ENCODE assay signal across 17 cellular contexts in the genomic region with DNA sequence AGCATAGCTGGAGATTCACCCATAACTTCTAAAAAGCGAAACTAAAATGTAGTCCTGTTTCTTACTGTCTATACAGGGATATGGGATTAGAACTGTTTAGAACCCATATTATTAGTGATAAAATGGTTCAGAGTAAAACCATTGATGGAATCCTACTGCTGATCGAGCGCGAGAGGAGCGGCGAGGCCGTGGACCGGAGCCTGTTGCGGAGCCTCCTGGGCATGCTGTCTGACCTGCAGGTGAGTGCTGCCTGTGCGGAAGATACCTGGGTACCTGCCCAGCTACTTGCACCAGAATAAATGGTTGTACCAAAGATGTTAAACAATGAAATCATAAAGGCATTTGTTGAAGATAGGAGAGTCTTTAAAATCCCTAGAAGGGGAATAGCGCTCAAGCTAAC. TPM values are rescaled to one million over a fixed set of nuclear protein-coding genes. Genes with fewer than 3 reads are reported as not detected.
DNase-seq lines count a peak whose midpoint lies in the region; ATAC-seq and TF ChIP-seq lines count a peak whose summit lies in the region.
"Had no signal": no experiment of that assay in that cellular context is flagged by ENCODE, and none has a peak within 500 bp of the region (broad histone marks: within the 10 kb centered on the region; RNA-seq: fewer than 3 reads in every experiment).

No MANE protein-coding gene starts in this region.

- peaks cover 44% of the 10 kb centered on the region for H3K36me3 ChIP-seq in GM23338 (ENCODE audit: insufficient read depth)
- peaks cover 46% of the 10 kb centered on the region for H3K36me3 ChIP-seq in CD8-positive, alpha-beta memory T cell (ENCODE audit: insufficient read depth, low read length)

- H3K27me3 ChIP-seq in GM23338 (ENCODE audit: insufficient read depth), result no peaks in the 10 kb centered on the region
- no peaks in the 10 kb centered on the region for H3K27me3 ChIP-seq in CD8-positive, alpha-beta memory T cell (ENCODE audit: insufficient read depth, low read length, poor library complexity, severe bottlenecking)
- H3K27me3 ChIP-seq: BE2C, BLaER1 had no signal

- H3K4me1 ChIP-seq in GM23338 (ENCODE audit: insufficient read depth), result no peaks in the 10 kb centered on the region
- H3K4me1 ChIP-seq in CD8-positive, alpha-beta memory T cell (ENCODE audit: insufficient read depth, low read length), result no peaks in the 10 kb centered on the region
- H3K4me1 ChIP-seq: BE2C, Caco-2 had no signal

- ATAC-seq in GM23338 (no peak), T-helper 17 cell (no peak)

- POLR2A ChIA-PET in CD8-positive, alpha-beta memory T cell (lab: Charles Lee), result no interaction called here

- no peaks in the 10 kb centered on the region for H3F3A ChIP-seq in GM23338 (replicated peaks; ENCODE audit: low read depth)

- TF ChIP-seq CTCF in GM23338 (conservative IDR thresholded peaks at IDR 0.05; ENCODE audit: low read depth in 2 of 2) (no peak), endothelial cell (IDR thresholded peaks at IDR 0.05; ENCODE audit: unreplicated experiment) (no peak)

- 0 out of 2 replicates have a peak overlapping the region, but pooled peaks have one; percentile 63 for H3K27ac ChIP-seq in GM23338 (ENCODE audit: low read depth)
- no peak overlapping the region for H3K27ac ChIP-seq in CD8-positive, alpha-beta memory T cell (ENCODE audit: low read depth, low read length)
- H3K27ac ChIP-seq: BLaER1 had no signal

- no peak for DNase-seq in GM23338 (ENCODE audit: low spot score)
- no peak for DNase-seq in T-helper 17 cell
- DNase-seq in endothelial cell (ENCODE audit: low spot score), result no peak
- no peak for DNase-seq in CD8-positive, alpha-beta memory T cell
- DNase-seq in immature natural killer cell, result no peak
- DNase-seq: 8988T; ACHN; BE2C; C1 segment of cervical spinal cord; Caco-2; Calu3; CD4-positive, alpha-beta memory T cell; CD4-positive, CD25-positive, alpha-beta regulatory T cell; DMS79 treated with DMSO at 0.1 percent for 48 hours; GF-D8 had no signal

- 0 out of 2 replicates have a peak, but pooled peaks cover 3% of the 10 kb centered on the region for H3K79me2 ChIP-seq in GM23338 (replicated peaks; ENCODE audit: insufficient read depth)

- H3K9me2 ChIP-seq in GM23338 (ENCODE audit: insufficient read depth), result no peaks in the 10 kb centered on the region

- H3K4me2 ChIP-seq in GM23338, result no peak overlapping the region
- H3K4me2 ChIP-seq: BLaER1 had no signal

- no peaks in the 10 kb centered on the region for H3K9me3 ChIP-seq in T-helper 17 cell (ENCODE audit: control insufficient read depth, low read length, poor library complexity, severe bottlenecking)
- no peaks in the 10 kb centered on the region for H3K9me3 ChIP-seq in CD8-positive, alpha-beta memory T cell (ENCODE audit: low read length)
- H3K9me3 ChIP-seq: BE2C, BLaER1, Caco-2 had no signal

- no peak overlapping the region for H2AFZ ChIP-seq in GM23338

- no peak overlapping the region for H3K4me3 Mint-ChIP-seq in GM23338
- H3K4me3 Mint-ChIP-seq in T-helper 17 cell, result no peak overlapping the region
- H3K4me3 Mint-ChIP-seq in endothelial cell (ENCODE audit: unreplicated experiment), result no peak overlapping the region
- H3K4me3 Mint-ChIP-seq in CD8-positive, alpha-beta memory T cell, result no peak overlapping the region
- no peak overlapping the region for H3K4me3 Mint-ChIP-seq in immature natural killer cell
- H3K4me3 Mint-ChIP-seq: CD14-positive monocyte; CD4-positive, alpha-beta memory T cell; CD4-positive, CD25-positive, alpha-beta regulatory T cell had no signal

- H3K36me3 Mint-ChIP-seq in GM23338 (ENCODE audit: low read depth) (peaks cover 78% of the 10 kb centered on the region), T-helper 17 cell (ENCODE audit: low read depth) (peaks cover 11% of the 10 kb centered on the region), endothelial cell (ENCODE audit: low read depth, unreplicated experiment) (peaks cover 27% of the 10 kb centered on the region), immature natural killer cell (peaks cover 11 to 44% (median 29%) of the 10 kb centered on the region in 3 donors)
- H3K36me3 Mint-ChIP-seq in CD8-positive, alpha-beta memory T cell, result peaks cover 9 to 91% (median 30%) of the 10 kb centered on the region in 3 donors

- peaks cover 10% of the 10 kb centered on the region for H4K20me1 ChIP-seq in GM23338 (replicated peaks; ENCODE audit: insufficient read depth)

- H3K27ac Mint-ChIP-seq in GM23338 (no peak overlapping the region), T-helper 17 cell (peak overlapping the region; percentile 62), endothelial cell (ENCODE audit: unreplicated experiment) (peak overlapping the region; percentile 4), immature natural killer cell (peak overlapping the region in 1 of 6 donors; percentile 7)
- H3K27ac Mint-ChIP-seq in CD8-positive, alpha-beta memory T cell, result peak overlapping the region in 2 of 8 donors; percentile 13 to 45
- H3K27ac Mint-ChIP-seq: CD4-positive, CD25-positive, alpha-beta regulatory T cell had no signal

- H3K9me3 Mint-ChIP-seq in GM23338, result no peaks in the 10 kb centered on the region
- H3K9me3 Mint-ChIP-seq in endothelial cell (ENCODE audit: unreplicated experiment), result no peaks in the 10 kb centered on the region
- no peaks in the 10 kb centered on the region for H3K9me3 Mint-ChIP-seq in CD8-positive, alpha-beta memory T cell
- H3K9me3 Mint-ChIP-seq in immature natural killer cell, result no peaks in the 10 kb centered on the region
- H3K9me3 Mint-ChIP-seq: CD14-positive monocyte; CD4-positive, alpha-beta memory T cell had no signal

- CTCF ChIA-PET in CD8-positive, alpha-beta memory T cell (lab: Charles Lee), result no interaction called here

- H3K27me3 Mint-ChIP-seq in GM23338 (ENCODE audit: insufficient read depth, low read depth, poor library complexity) (peaks cover 5% of the 10 kb centered on the region), T-helper 17 cell (no peaks in the 10 kb centered on the region), endothelial cell (ENCODE audit: unreplicated experiment) (peaks cover 7% of the 10 kb centered on the region), immature natural killer cell (ENCODE audit: low read depth in 3 of 3) (peaks cover 0 to 5% (median 0%) of the 10 kb centered on the region in 3 donors)
- H3K27me3 Mint-ChIP-seq in CD8-positive, alpha-beta memory T cell, result peaks cover 0 to 2% of the 10 kb centered on the region in 2 donors
- H3K27me3 Mint-ChIP-seq: CD4-positive, alpha-beta memory T cell; CD4-positive, CD25-positive, alpha-beta regulatory T cell had no signal

- H3K4me1 Mint-ChIP-seq in GM23338, result no peaks in the 10 kb centered on the region
- H3K4me1 Mint-ChIP-seq in T-helper 17 cell, result peaks cover 9% of the 10 kb centered on the region
- H3K4me1 Mint-ChIP-seq in endothelial cell (ENCODE audit: unreplicated experiment), result no peaks in the 10 kb centered on the region
- peaks cover 0 to 2% (median 0%) of the 10 kb centered on the region in 3 donors for H3K4me1 Mint-ChIP-seq in CD8-positive, alpha-beta memory T cell
- H3K4me1 Mint-ChIP-seq in immature natural killer cell, result peaks cover 1% of the 10 kb centered on the region in 2 donors
- H3K4me1 Mint-ChIP-seq: CD14-positive monocyte had no signal

- H3K4me3 ChIP-seq in GM23338, result no peak overlapping the region
- no peak overlapping the region for H3K4me3 ChIP-seq in CD8-positive, alpha-beta memory T cell (ENCODE audit: low read length)
- H3K4me3 ChIP-seq: BLaER1 had no signal

TF ChIP-seq in GM23338, 12 proteins besides CTCF, POLR2A, EP300 and RAD21 (continues in another document):
- no peak for TF ChIP-seq JUNB (IDR thresholded peaks at IDR 0.05; ENCODE audit: unreplicated experiment)
- TF ChIP-seq POLR2AphosphoS5 (IDR thresholded peaks at IDR 0.05; ENCODE audit: low read depth), result no peak
- no peak for TF ChIP-seq ZNF114 (CRISPR knock-in tag; IDR thresholded peaks at IDR 0.05)
- no peak for TF ChIP-seq EZH2 (IDR thresholded peaks at IDR 0.05; ENCODE audit: low read depth, unreplicated experiment)
- TF ChIP-seq CREB1 (CRISPR knock-in tag; IDR thresholded peaks at IDR 0.05; ENCODE audit: low read depth), result no peak
- TF ChIP-seq NANOG (IDR thresholded peaks at IDR 0.05; ENCODE audit: borderline replicate concordance), result no peak
- TF ChIP-seq, protein P1, sequence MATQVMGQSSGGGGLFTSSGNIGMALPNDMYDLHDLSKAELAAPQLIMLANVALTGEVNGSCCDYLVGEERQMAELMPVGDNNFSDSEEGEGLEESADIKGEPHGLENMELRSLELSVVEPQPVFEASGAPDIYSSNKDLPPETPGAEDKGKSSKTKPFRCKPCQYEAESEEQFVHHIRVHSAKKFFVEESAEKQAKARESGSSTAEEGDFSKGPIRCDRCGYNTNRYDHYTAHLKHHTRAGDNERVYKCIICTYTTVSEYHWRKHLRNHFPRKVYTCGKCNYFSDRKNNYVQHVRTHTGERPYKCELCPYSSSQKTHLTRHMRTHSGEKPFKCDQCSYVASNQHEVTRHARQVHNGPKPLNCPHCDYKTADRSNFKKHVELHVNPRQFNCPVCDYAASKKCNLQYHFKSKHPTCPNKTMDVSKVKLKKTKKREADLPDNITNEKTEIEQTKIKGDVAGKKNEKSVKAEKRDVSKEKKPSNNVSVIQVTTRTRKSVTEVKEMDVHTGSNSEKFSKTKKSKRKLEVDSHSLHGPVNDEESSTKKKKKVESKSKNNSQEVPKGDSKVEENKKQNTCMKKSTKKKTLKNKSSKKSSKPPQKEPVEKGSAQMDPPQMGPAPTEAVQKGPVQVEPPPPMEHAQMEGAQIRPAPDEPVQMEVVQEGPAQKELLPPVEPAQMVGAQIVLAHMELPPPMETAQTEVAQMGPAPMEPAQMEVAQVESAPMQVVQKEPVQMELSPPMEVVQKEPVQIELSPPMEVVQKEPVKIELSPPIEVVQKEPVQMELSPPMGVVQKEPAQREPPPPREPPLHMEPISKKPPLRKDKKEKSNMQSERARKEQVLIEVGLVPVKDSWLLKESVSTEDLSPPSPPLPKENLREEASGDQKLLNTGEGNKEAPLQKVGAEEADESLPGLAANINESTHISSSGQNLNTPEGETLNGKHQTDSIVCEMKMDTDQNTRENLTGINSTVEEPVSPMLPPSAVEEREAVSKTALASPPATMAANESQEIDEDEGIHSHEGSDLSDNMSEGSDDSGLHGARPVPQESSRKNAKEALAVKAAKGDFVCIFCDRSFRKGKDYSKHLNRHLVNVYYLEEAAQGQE (IDR thresholded peaks at IDR 0.05; ENCODE audit: unreplicated experiment), result no peak

RNA-seq across cellular contexts. Expression of a gene that starts 23.7 kb away (rescaled TPM):
- 121 and 195 TPM in 2 replicates for total RNA-seq in GM23338 (2014; rRNA removed; shearing (Covaris generic))
- polyA plus RNA-seq in GM23338 (2016; fragmentation: Nextera tagmentation; extraction: Ambion mirVana), result 64.2 and 67.5 TPM in 2 replicates
- total RNA-seq in T-helper 17 cell, result 10 to 100 TPM; 78.3 to 80.2 TPM
- total RNA-seq in endothelial cell (ENCODE audit: unreplicated experiment), result 55.8 TPM
- 10 to 100 TPM; 82.5 to 87.3 TPM for total RNA-seq in CD8-positive, alpha-beta memory T cell
- 67.4 TPM for polyA plus RNA-seq in CD8-positive, alpha-beta memory T cell
- 10 to 100 TPM; 27.8 to 56.4 (median 53.3) TPM for polyA plus RNA-seq in immature natural killer cell

RNA-seq across cellular contexts. Expression of a gene that starts 24.6 kb away (rescaled TPM):
- 107 and 110 TPM in 2 replicates for total RNA-seq in GM23338 (2014; rRNA removed; shearing (Covaris generic))
- polyA plus RNA-seq in GM23338 (2016; fragmentation: Nextera tagmentation; extraction: Ambion mirVana) (77.2 and 79.6 TPM in 2 replicates), immature natural killer cell (10 to 100 TPM; 47.8 to 63.2 (median 60.2) TPM)
- total RNA-seq in T-helper 17 cell (10 to 100 TPM; 31.3 to 47.9 TPM), endothelial cell (ENCODE audit: unreplicated experiment) (44.3 TPM)
- total RNA-seq in CD8-positive, alpha-beta memory T cell, result 10 to 100 TPM; 60.1 to 62.3 TPM
- 90.4 TPM for polyA plus RNA-seq in CD8-positive, alpha-beta memory T cell
